1 cellular context compared by ENCODE assay signal in genomic region chr6:72411872-72412708, GRCh38.
TF ChIP-seq lines count a peak whose summit lies in the region.

No MANE protein-coding gene starts in this region.

TF ChIP-seq in GM12878, 131 proteins besides CTCF, POLR2A, EP300 and RAD21 (continued from another document):
- TF ChIP-seq, protein P1, sequence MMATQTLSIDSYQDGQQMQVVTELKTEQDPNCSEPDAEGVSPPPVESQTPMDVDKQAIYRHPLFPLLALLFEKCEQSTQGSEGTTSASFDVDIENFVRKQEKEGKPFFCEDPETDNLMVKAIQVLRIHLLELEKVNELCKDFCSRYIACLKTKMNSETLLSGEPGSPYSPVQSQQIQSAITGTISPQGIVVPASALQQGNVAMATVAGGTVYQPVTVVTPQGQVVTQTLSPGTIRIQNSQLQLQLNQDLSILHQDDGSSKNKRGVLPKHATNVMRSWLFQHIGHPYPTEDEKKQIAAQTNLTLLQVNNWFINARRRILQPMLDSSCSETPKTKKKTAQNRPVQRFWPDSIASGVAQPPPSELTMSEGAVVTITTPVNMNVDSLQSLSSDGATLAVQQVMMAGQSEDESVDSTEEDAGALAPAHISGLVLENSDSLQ (IDR thresholded peaks at IDR 0.05): no peak
- no peak for TF ChIP-seq STAT3 (IDR thresholded peaks at IDR 0.05; ENCODE audit: low read depth, low read length)
- no peak for TF ChIP-seq PAX5 (IDR thresholded peaks at IDR 0.05; ENCODE audit: borderline replicate concordance, low read depth, low read length)
- no peak for TF ChIP-seq EED (IDR thresholded peaks at IDR 0.05; ENCODE audit: low read depth)
- TF ChIP-seq, protein P2, sequence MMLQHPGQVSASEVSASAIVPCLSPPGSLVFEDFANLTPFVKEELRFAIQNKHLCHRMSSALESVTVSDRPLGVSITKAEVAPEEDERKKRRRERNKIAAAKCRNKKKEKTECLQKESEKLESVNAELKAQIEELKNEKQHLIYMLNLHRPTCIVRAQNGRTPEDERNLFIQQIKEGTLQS (IDR thresholded peaks at IDR 0.05; ENCODE audit: borderline replicate concordance, extremely low read depth, low read depth, low read length): peak; percentile 62; the same call in 1 of the 2 replicates
- TF ChIP-seq IRF4 (IDR thresholded peaks at IDR 0.05; ENCODE audit: low read depth, low read length): 0 out of 2 replicates have a peak, but pooled peaks have one; percentile 51
- TF ChIP-seq SUZ12 (IDR thresholded peaks at IDR 0.05; ENCODE audit: unreplicated experiment): no peak
- 0 out of 2 replicates have a peak, but pooled peaks have one; percentile 27 for TF ChIP-seq TBL1XR1 (IDR thresholded peaks at IDR 0.05; ENCODE audit: low read depth, low read length)
- no peak for TF ChIP-seq HDAC6 (IDR thresholded peaks at IDR 0.05; ENCODE audit: unreplicated experiment)
- TF ChIP-seq KAT2A (conservative IDR thresholded peaks at IDR 0.05; ENCODE audit: control insufficient read depth, low read depth, low read length): no peak
- peak; percentile 91 for TF ChIP-seq ZNF592 (IDR thresholded peaks at IDR 0.05)
- no peak for TF ChIP-seq CHD4 (IDR thresholded peaks at IDR 0.05)
- no peak for TF ChIP-seq SPI1 (IDR thresholded peaks at IDR 0.05; ENCODE audit: borderline replicate concordance, insufficient read depth, low read depth, low read length)
- no peak for TF ChIP-seq MTA2 (IDR thresholded peaks at IDR 0.05; ENCODE audit: low read depth)
- TF ChIP-seq MEF2A (IDR thresholded peaks at IDR 0.05; ENCODE audit: insufficient read depth, low read depth, low read length): peak; percentile 64; the same call in 1 of the 2 replicates
- no peak for TF ChIP-seq KDM1A (IDR thresholded peaks at IDR 0.05; ENCODE audit: borderline replicate concordance)
- peak; percentile 30; the same call in 1 of the 2 replicates for TF ChIP-seq NFYA (IDR thresholded peaks at IDR 0.05; ENCODE audit: borderline replicate concordance, low read depth, low read length)
- no peak for TF ChIP-seq HDAC2 (IDR thresholded peaks at IDR 0.05)
- no peak for TF ChIP-seq ZNF384 (IDR thresholded peaks at IDR 0.05; ENCODE audit: borderline replicate concordance, low read depth, low read length)
- TF ChIP-seq ZZZ3 (IDR thresholded peaks at IDR 0.05; ENCODE audit: control insufficient read depth, insufficient read length, low read depth): no peak
- TF ChIP-seq PRDM15 (CRISPR knock-in tag; IDR thresholded peaks at IDR 0.05): no peak
- no peak for TF ChIP-seq CHD2 (IDR thresholded peaks at IDR 0.05; ENCODE audit: borderline replicate concordance, low read depth, low read length)
- peak; percentile 88 for TF ChIP-seq FOXM1 (IDR thresholded peaks at IDR 0.05; ENCODE audit: low read depth, low read length)
- TF ChIP-seq PML (IDR thresholded peaks at IDR 0.05; ENCODE audit: low read length): no peak
- no peak for TF ChIP-seq ATF2 (IDR thresholded peaks at IDR 0.05; ENCODE audit: low read length)
- TF ChIP-seq ZBED1 (IDR thresholded peaks at IDR 0.05; ENCODE audit: borderline replicate concordance): no peak
